8 cellular contexts compared by ENCODE assay signal in the genomic region with DNA sequence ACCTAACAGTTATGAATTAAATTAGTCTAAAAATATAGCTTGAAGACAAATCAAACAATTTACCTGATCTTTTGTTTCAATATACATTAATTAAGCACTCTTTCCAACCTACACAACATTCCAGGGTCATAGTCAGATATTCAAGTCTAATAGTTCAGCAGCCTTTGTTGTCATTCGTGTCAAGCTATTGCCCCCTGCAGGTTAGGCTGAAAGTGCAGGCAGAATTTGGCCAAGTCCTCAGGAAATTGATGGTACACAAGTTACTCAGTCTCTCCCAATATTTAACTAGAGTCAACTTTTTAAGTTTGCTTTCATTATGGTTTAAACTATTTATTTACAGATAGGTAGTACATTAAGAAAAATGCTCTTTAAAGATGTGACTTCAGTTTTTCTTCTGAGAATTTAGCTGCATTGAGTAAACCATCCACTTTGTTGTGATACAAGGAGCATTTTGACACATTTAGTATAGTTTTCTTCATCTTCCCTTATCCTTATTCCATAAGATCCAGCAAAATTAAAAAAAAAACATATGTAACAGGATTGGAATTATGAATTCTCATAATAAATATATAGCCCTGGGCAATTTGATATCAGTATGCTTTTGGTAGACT.
DNase-seq lines count a peak whose midpoint lies in the region; ATAC-seq and TF ChIP-seq lines count a peak whose summit lies in the region.

No MANE protein-coding gene starts in this region.

- no peak for TF ChIP-seq EP300 in tibial nerve (IDR thresholded peaks at IDR 0.05)

- no peaks in the 10 kb centered on the region for H3K36me3 Mint-ChIP-seq in nephron (ENCODE audit: low read depth)

- 0% methylated on average over 1 of the region's 1 CpG for WGBS in tibial nerve, 2 donors

- peaks cover 0 to 53% of the 10 kb centered on the region in 2 donors for H3K27me3 ChIP-seq in tibial nerve

- no peak overlapping the region for H3K4me3 ChIP-seq in tibial nerve

- TF ChIP-seq CTCF in nephron (IDR thresholded peaks at IDR 0.05; ENCODE audit: unreplicated experiment in 3 of 3) (peak; percentile 81 to 92 (median 83)), tibial nerve (IDR thresholded peaks at IDR 0.05) (peak; percentile 66 to 81 (median 74))

- ATAC-seq in GM18907 (IDR thresholded peaks at IDR 0.05; ENCODE audit: unreplicated experiment), result peak; percentile 63
- ATAC-seq in esophagus mucosa, result peak; percentile 39

- peaks cover 0 to 40% (median 10%) of the 10 kb centered on the region in 4 donors for H3K4me1 ChIP-seq in tibial nerve

- H3K4me3 Mint-ChIP-seq in nephron, result peak overlapping the region in 1 of 3 experiments; percentile 3

- peak in 8 of 14 donors; percentile 18 to 65 (median 40) for DNase-seq in C1 segment of cervical spinal cord (lab: John Stamatoyannopoulos, UW)
- peak; percentile 63 for DNase-seq in HK-2 (ENCODE audit: unreplicated experiment)
- peak; percentile 55 for DNase-seq in NOMO-1 treated with DMSO at 0.1 percent for 48 hours (lab: John Stamatoyannopoulos, UW; ENCODE audit: unreplicated experiment)
- peak; percentile 74 for DNase-seq in activated CD8-positive, alpha-beta memory T cell treated with anti-CD3 and anti-CD28 coated beads, Interleukin-2, amount 50 U/mL, for 48 hours
- peak; percentile 64 to 87 for DNase-seq in tibial nerve (ENCODE audit: low spot score in 2 of 2)

- TF ChIP-seq POLR2A in tibial nerve (IDR thresholded peaks at IDR 0.05), result no peak

- H3K36me3 ChIP-seq in tibial nerve, result no peaks in the 10 kb centered on the region

- peaks cover 92% of the 10 kb centered on the region for H3K27me3 Mint-ChIP-seq in nephron (ENCODE audit: low read depth)

- no peak overlapping the region for H3K27ac Mint-ChIP-seq in nephron

- H3K27ac ChIP-seq in tibial nerve, result no peak overlapping the region

- no peaks in the 10 kb centered on the region for H3K9me3 ChIP-seq in tibial nerve

- peaks cover 4% of the 10 kb centered on the region for H3K9me3 Mint-ChIP-seq in nephron

- peaks cover 19% of the 10 kb centered on the region for H3K4me1 Mint-ChIP-seq in nephron
